In the genomic region with DNA sequence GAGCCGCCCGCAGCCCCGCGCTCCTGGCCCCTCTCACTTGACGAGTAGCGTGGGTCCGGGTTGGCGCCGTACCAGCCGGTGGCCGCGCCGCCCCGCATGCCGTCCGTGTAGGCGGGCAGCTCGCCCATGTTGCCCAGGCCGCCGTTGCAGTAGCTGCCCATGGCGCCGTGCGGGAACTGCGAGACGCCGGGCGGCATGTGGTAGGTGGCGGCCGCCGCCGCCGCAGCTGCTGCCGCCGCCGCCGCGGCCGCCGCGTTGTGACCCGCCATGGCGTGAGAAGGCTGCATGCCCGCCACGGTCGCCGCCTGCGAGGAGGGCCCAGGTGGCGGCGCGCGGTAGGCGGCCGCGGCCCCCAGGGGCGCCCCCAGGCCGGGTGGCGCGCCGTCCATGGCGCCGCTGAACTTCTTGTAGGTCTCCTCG, we compare ENCODE assay signal across 11 cellular contexts. TPM values are rescaled to one million over a fixed set of nuclear protein-coding genes. Genes with fewer than 3 reads are reported as not detected.
DNase-seq lines count a peak whose midpoint lies in the region; ATAC-seq and TF ChIP-seq lines count a peak whose summit lies in the region.
"Had no signal": no experiment of that assay in that cellular context is flagged by ENCODE, and none has a peak within 500 bp of the region (broad histone marks: within the 10 kb centered on the region; RNA-seq: fewer than 3 reads in every experiment).

No MANE protein-coding gene starts in this region.

- H3K9ac ChIP-seq in SK-N-MC (ENCODE audit: insufficient read length) = peak overlapping the region; percentile 92
- H3K9ac ChIP-seq: KMS-11 had no signal

- WGBS in hepatocyte (ENCODE audit: low lambda C conversion rate, missing lambda C conversion rate) = 2% methylated on average over 62 of the region's 62 CpGs
- 2 to 3% methylated on average over 29 to 62 of the region's 62 CpGs for WGBS in aorta, 2 donors

- H4K20me1 ChIP-seq in hepatocyte (ENCODE audit: insufficient read depth, poor library complexity, severe bottlenecking) = no peaks in the 10 kb centered on the region

- H3K4me1 ChIP-seq in left ventricle myocardium inferior = peaks cover 15% of the 10 kb centered on the region
- H3K4me1 ChIP-seq in hepatocyte (ENCODE audit: insufficient read depth) = peaks cover 5% of the 10 kb centered on the region
- H3K4me1 ChIP-seq in thoracic aorta (ENCODE audit: control insufficient read depth in 1 of 2, low read depth in 2 of 2) = peaks cover 0 to 12% of the 10 kb centered on the region in 2 donors
- H3K4me1 ChIP-seq in aorta (ENCODE audit: control insufficient read depth in 1 of 2, insufficient read depth in 2 of 2, low read length in 2 of 2) = no peaks in the 10 kb centered on the region

- DNase-seq in left ventricle myocardium inferior = no peak
- DNase-seq in left cardiac atrium = no peak
- DNase-seq in SK-N-MC (ENCODE audit: low read depth, low spot score) = no peak
- DNase-seq in hepatocyte (ENCODE audit: low spot score) = peak; percentile 20
- no peak for DNase-seq in thoracic aorta (ENCODE audit: low spot score)
- no peak for DNase-seq in brain microvascular endothelial cell
- no peak for DNase-seq in aorta
- DNase-seq: DND-41 had no signal

- H3K4me3 ChIP-seq in left ventricle myocardium inferior (peak overlapping the region; percentile 45), SK-N-MC (peak overlapping the region; percentile 84), hepatocyte (no peak overlapping the region), thoracic aorta (peak overlapping the region; percentile 52), brain microvascular endothelial cell (ENCODE audit: low read depth, low read length) (no peak overlapping the region), aorta (ENCODE audit: low read length in 2 of 2) (peak overlapping the region in 1 of 2 donors; percentile 15)
- H3K4me3 ChIP-seq: right lobe of liver had no signal

- no peaks in the 10 kb centered on the region for H3K9me2 ChIP-seq in hepatocyte (replicated peaks; ENCODE audit: insufficient read depth)

- ATAC-seq in left cardiac atrium (no peak), thoracic aorta (ENCODE audit: insufficient number of reproducible peaks, low FRiP score, low read depth) (no peak), aorta (ENCODE audit: low FRiP score) (no peak), HG03045 (IDR thresholded peaks at IDR 0.05; ENCODE audit: unreplicated experiment) (no peak)

- peak overlapping the region; percentile 71 for H3K4me2 ChIP-seq in hepatocyte
- H3K4me2 ChIP-seq: KMS-11 had no signal

- H3K9me3 ChIP-seq in left ventricle myocardium inferior (replicated peaks) = no peaks in the 10 kb centered on the region
- H3K9me3 ChIP-seq in SK-N-MC (ENCODE audit: low read depth, low read length) = no peaks in the 10 kb centered on the region
- H3K9me3 ChIP-seq in hepatocyte (ENCODE audit: low read depth) = no peaks in the 10 kb centered on the region
- no peaks in the 10 kb centered on the region for H3K9me3 ChIP-seq in thoracic aorta
- H3K9me3 ChIP-seq in aorta (ENCODE audit: control insufficient read depth, low read length) = peaks cover 2% of the 10 kb centered on the region
- H3K9me3 ChIP-seq: right lobe of liver had no signal

- H2AFZ ChIP-seq in hepatocyte = peak overlapping the region; percentile 61

- H3K36me3 ChIP-seq in left ventricle myocardium inferior (no peaks in the 10 kb centered on the region), SK-N-MC (ENCODE audit: insufficient read depth, low read length) (peaks cover 17% of the 10 kb centered on the region; the same call in 1 of the 2 replicates), hepatocyte (replicated peaks; ENCODE audit: insufficient read depth, low read depth) (no peaks in the 10 kb centered on the region), thoracic aorta (no peaks in the 10 kb centered on the region), brain microvascular endothelial cell (replicated peaks) (no peaks in the 10 kb centered on the region), aorta (ENCODE audit: control insufficient read depth in 1 of 2, insufficient read depth in 2 of 2, low read length in 1 of 2) (no peaks in the 10 kb centered on the region)
- H3K36me3 ChIP-seq: right lobe of liver had no signal

- in situ Hi-C loops in brain microvascular endothelial cell (cut with HindIII; ENCODE audit: low pct_ligation_motif_present, low sequenced_read_pairs) = no loop called here

- H3K27ac ChIP-seq in left ventricle myocardium inferior (replicated peaks) = no peak overlapping the region
- peak overlapping the region; percentile 91 for H3K27ac ChIP-seq in SK-N-MC
- no peak overlapping the region for H3K27ac ChIP-seq in hepatocyte
- no peak overlapping the region for H3K27ac ChIP-seq in thoracic aorta
- H3K27ac ChIP-seq in brain microvascular endothelial cell = no peak overlapping the region
- H3K27ac ChIP-seq in aorta (ENCODE audit: low read depth in 1 of 2, low read length in 2 of 2) = no peak overlapping the region
- H3K27ac ChIP-seq: KMS-11, right lobe of liver had no signal

- no peak for TF ChIP-seq CTCF in left ventricle myocardium inferior (IDR thresholded peaks at IDR 0.05; ENCODE audit: borderline replicate concordance)
- TF ChIP-seq CTCF in hepatocyte (IDR thresholded peaks at IDR 0.05; ENCODE audit: poor library complexity) = no peak
- no peak for TF ChIP-seq CTCF in thoracic aorta (IDR thresholded peaks at IDR 0.05)
- no peak for TF ChIP-seq CTCF in brain microvascular endothelial cell (IDR thresholded peaks at IDR 0.05; ENCODE audit: low read depth, low read length, missing control alignments)

- H3K79me2 ChIP-seq in hepatocyte = no peaks in the 10 kb centered on the region

- intact Hi-C loops in left ventricle myocardium inferior (cut with micrococcal nuclease) = no loop called here
- intact Hi-C loops in left cardiac atrium (cut with DNase I) = no loop called here
- intact Hi-C loops in aorta (cut with DNase I) = loop anchor here (5.0 to 10.0 kb wide), 2 partner anchors 95 to 292 kb away; partner anchors contain the start of genes LINC00237 (in 1 of the 2) and XRN2 (in 1 of the 2)

- H3K27me3 ChIP-seq in left ventricle myocardium inferior (ENCODE audit: low read depth) = peaks cover 100% of the 10 kb centered on the region
- peaks cover 98% of the 10 kb centered on the region for H3K27me3 ChIP-seq in hepatocyte
- peaks cover 53% of the 10 kb centered on the region for H3K27me3 ChIP-seq in thoracic aorta (replicated peaks; ENCODE audit: insufficient read depth)
- peaks cover 85% of the 10 kb centered on the region for H3K27me3 ChIP-seq in brain microvascular endothelial cell (replicated peaks)
- no peaks in the 10 kb centered on the region for H3K27me3 ChIP-seq in aorta (ENCODE audit: control insufficient read depth in 1 of 2, insufficient read depth in 2 of 2, low read length in 1 of 2)

RNA-seq across cellular contexts. Expression of gene NKX2-4, which starts 0.4 kb away (rescaled TPM):
- total RNA-seq in left ventricle myocardium inferior (not detected), left cardiac atrium (not detected), hepatocyte (not detected in 2 replicates), thoracic aorta (not detected), aorta (not detected)
- polyA plus RNA-seq in hepatocyte (not detected in 2 replicates), aorta (not detected)
- total RNA-seq: right lobe of liver had no signal

Comparison
In these comparisons a context has a peak if more than half of its experiments do, and no peak if none do; other contexts are left out.
1. H3K4me3 ChIP-seq: peak in left ventricle myocardium inferior (single experiment), SK-N-MC (single experiment) and thoracic aorta (single experiment); none in hepatocyte (single experiment) and brain microvascular endothelial cell (single experiment).
2. intact Hi-C loops: an anchor here in aorta (5.0 to 10.0 kb wide); none called in left ventricle myocardium inferior and left cardiac atrium.